In the genomic region with DNA sequence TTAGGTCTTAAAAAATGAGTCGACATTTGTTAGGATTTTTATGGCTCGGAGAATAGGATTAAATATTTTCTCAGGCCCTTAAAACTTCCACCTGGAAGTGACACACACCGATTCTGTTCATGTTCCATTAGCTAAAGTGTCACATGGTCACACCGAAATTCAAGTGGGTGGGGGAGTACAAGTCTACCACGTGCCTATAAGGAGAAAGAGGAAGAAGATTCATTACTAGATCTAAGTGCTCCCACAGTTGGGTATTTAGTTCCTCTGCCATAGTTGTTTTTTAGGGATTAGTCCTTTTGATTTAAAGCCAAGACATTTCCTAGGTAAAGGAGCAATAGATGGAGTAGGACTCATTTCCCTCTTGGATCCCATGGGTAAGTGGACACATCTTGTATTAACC, we compare ENCODE assay signal across 24 cellular contexts. TPM values are rescaled to one million over a fixed set of nuclear protein-coding genes. Genes with fewer than 3 reads are reported as not detected.
A peak's percentile ranks its signal among the peaks of the same experiment; 100 is the strongest.
DNase-seq lines count a peak whose midpoint lies in the region; ATAC-seq, FAIRE-seq and TF ChIP-seq lines count a peak whose summit lies in the region.
"Had no signal": no experiment of that assay in that cellular context is flagged by ENCODE, and none has a peak within 500 bp of the region (broad histone marks: within the 10 kb centered on the region; RNA-seq: fewer than 3 reads in every experiment).

No MANE protein-coding gene starts in this region.

- DNase-seq in GM12865 (ENCODE audit: low read depth) (peak; percentile 24), HTR-8/SVneo (ENCODE audit: insufficient read length, low spot score) (no peak), dermis blood vessel endothelial cell (peak; percentile 38), NCI-H2227 (lab: John Stamatoyannopoulos, UW; ENCODE audit: unreplicated experiment) (no peak), posterior vena cava (ENCODE audit: low spot score) (no peak), NCI-H1048 (lab: John Stamatoyannopoulos, UW) (no peak)
- DNase-seq: activated CD4-positive, alpha-beta T cell treated with anti-CD3 and anti-CD28 coated beads, Interleukin-2, amount 50 U/mL, for 1 hour; activated naive CD4-positive, alpha-beta T cell treated with anti-CD3 and anti-CD28 coated beads for 36 hours; C1 segment of cervical spinal cord; MG63; NCI-H146; NCI-H510A treated with DMSO at 0.1 percent for 48 hours; psoas muscle; stimulated activated CD4-positive, alpha-beta T cell treated with anti-CD3 and anti-CD28 coated beads, Interleukin-15, amount 100 ng/mL, for 24 hours; stimulated activated naive CD4-positive, alpha-beta T cell treated with Interleukin-2 at 50 U/mL for 16 hours; WERI-Rb-1 had no signal

- H4K20me1 ChIP-seq in OCI-LY3 (ENCODE audit: insufficient read depth, low read length) = no peaks in the 10 kb centered on the region

- peak overlapping the region; percentile 81 for H3K27ac ChIP-seq in OCI-LY3 (ENCODE audit: low read length)
- H3K27ac ChIP-seq: adrenal gland, neutrophil, psoas muscle, WERI-Rb-1 had no signal

- intact Hi-C loops in posterior vena cava (cut with DNase I) = no loop called here

- H3K4me3 ChIP-seq in GM12865 (ENCODE audit: low read depth, low read length) (no peak overlapping the region), OCI-LY3 (ENCODE audit: low read length) (peak overlapping the region; percentile 27)
- H3K4me3 ChIP-seq: adrenal gland, GM23338, MG63, psoas muscle had no signal

- peak overlapping the region; percentile 44 for H3K4me2 ChIP-seq in OCI-LY3 (ENCODE audit: low read length)
- H3K4me2 ChIP-seq: GM23338 had no signal

- peaks cover 37% of the 10 kb centered on the region for H3K4me1 ChIP-seq in OCI-LY3 (ENCODE audit: low read length)
- H3K4me1 ChIP-seq: adrenal gland, psoas muscle had no signal

- peaks cover 33% of the 10 kb centered on the region for H3K36me3 ChIP-seq in OCI-LY3 (replicated peaks; ENCODE audit: low read depth, low read length)
- H3K36me3 ChIP-seq: adrenal gland, MG63, neutrophil, WERI-Rb-1 had no signal

- peak; percentile 65 for FAIRE-seq in HTR-8/SVneo (lab: Jason Lieb, UNC)
- FAIRE-seq: G401.6 had no signal

- no peak for TF ChIP-seq CTCF in GM12865 (IDR thresholded peaks at IDR 0.05; ENCODE audit: insufficient read depth, low read depth, low read length, missing control alignments)
- TF ChIP-seq CTCF in OCI-LY3 (IDR thresholded peaks at IDR 0.05; ENCODE audit: low read depth, low read length) = no peak

- peak overlapping the region; percentile 30; the same call in 1 of the 2 replicates for H2AFZ ChIP-seq in OCI-LY3 (ENCODE audit: low read depth, low read length)
- H2AFZ ChIP-seq: GM23338 had no signal

- peaks cover 26% of the 10 kb centered on the region for H3K9me3 ChIP-seq in OCI-LY3 (ENCODE audit: insufficient read depth, low read length)
- H3K9me3 ChIP-seq: neutrophil had no signal

- peak overlapping the region; percentile 34; the same call in 1 of the 2 replicates for H3K9ac ChIP-seq in OCI-LY3 (ENCODE audit: low read length)

- no peaks in the 10 kb centered on the region for H3K27me3 ChIP-seq in OCI-LY3 (ENCODE audit: low read depth, low read length)
- H3K27me3 ChIP-seq: MG63 had no signal

- ATAC-seq in GM21723 (IDR thresholded peaks at IDR 0.05; ENCODE audit: unreplicated experiment) = no peak
- ATAC-seq: GM23338, left lobe of liver, psoas muscle had no signal

- no peaks in the 10 kb centered on the region for H3K79me2 ChIP-seq in OCI-LY3 (ENCODE audit: low read length)

RNA-seq across cellular contexts. Expression of a gene that starts 4.9 kb away (rescaled TPM):
- total RNA-seq in dermis blood vessel endothelial cell (0.88 and 1.5 TPM in 2 replicates), posterior vena cava (1 to 10 TPM; 1.1 to 1.5 TPM)
- total RNA-seq: Caco-2 had no signal

Comparison
In these comparisons a context has a peak if more than half of its experiments do, and no peak if none do; other contexts are left out.
1. DNase-seq: peak in GM12865 (single experiment) and dermis blood vessel endothelial cell (single experiment); none in HTR-8/SVneo (single experiment), NCI-H2227 (single experiment), posterior vena cava (single experiment) and NCI-H1048 (single experiment).